In genomic region chr3:52046914-52047239, GRCh38 we compare ENCODE assay signal across 12 cellular contexts. TPM values are rescaled to one million over a fixed set of nuclear protein-coding genes. Genes with fewer than 3 reads are reported as not detected.
DNase-seq lines count a peak whose midpoint lies in the region; ATAC-seq and TF ChIP-seq lines count a peak whose summit lies in the region.
"Had no signal": no experiment of that assay in that cellular context is flagged by ENCODE, and none has a peak within 500 bp of the region (broad histone marks: within the 10 kb centered on the region; RNA-seq: fewer than 3 reads in every experiment).

No MANE protein-coding gene starts in this region.

- no peaks in the 10 kb centered on the region for H3K9me3 ChIP-seq in BLaER1
- H3K9me3 ChIP-seq in SK-N-MC (ENCODE audit: low read depth, low read length) = no peaks in the 10 kb centered on the region
- H3K9me3 ChIP-seq in esophagus squamous epithelium = no peaks in the 10 kb centered on the region
- no peaks in the 10 kb centered on the region for H3K9me3 ChIP-seq in psoas muscle
- H3K9me3 ChIP-seq: pancreas had no signal

- H3K4me1 ChIP-seq in BLaER1 = peaks cover 79% of the 10 kb centered on the region
- peaks cover 57 to 88% (median 67%) of the 10 kb centered on the region in 3 donors for H3K4me1 ChIP-seq in esophagus squamous epithelium
- peaks cover 32% of the 10 kb centered on the region for H3K4me1 ChIP-seq in psoas muscle
- H3K4me1 ChIP-seq: pancreas had no signal

- TF ChIP-seq POLR2A in esophagus squamous epithelium (IDR thresholded peaks at IDR 0.05) = no peak

- H3K36me3 ChIP-seq in BLaER1 (peaks cover 44% of the 10 kb centered on the region), SK-N-MC (ENCODE audit: insufficient read depth, low read length) (peaks cover 12% of the 10 kb centered on the region; the same call in 1 of the 2 replicates), esophagus squamous epithelium (peaks cover 27 to 40% (median 35%) of the 10 kb centered on the region in 3 donors), psoas muscle (ENCODE audit: insufficient read depth in 1 of 2, low read depth in 1 of 2) (peaks cover 3 to 35% of the 10 kb centered on the region in 2 donors)

- TF ChIP-seq CTCF in esophagus squamous epithelium (IDR thresholded peaks at IDR 0.05) (no peak), psoas muscle (IDR thresholded peaks at IDR 0.05) (no peak)

- peaks cover 39% of the 10 kb centered on the region for H4K20me1 ChIP-seq in BLaER1

- 0 out of 2 replicates have a peak overlapping the region, but pooled peaks have one; percentile 11 for H3K9ac ChIP-seq in BLaER1
- H3K9ac ChIP-seq in SK-N-MC (ENCODE audit: insufficient read length) = peak overlapping the region; percentile 37

- DNase-seq in SK-N-MC (ENCODE audit: low read depth, low spot score) = no peak
- no peak for DNase-seq in esophagus squamous epithelium (lab: John Stamatoyannopoulos, UW)
- DNase-seq in psoas muscle = no peak
- DNase-seq in SHP77 treated with DMSO at 0.1 percent for 48 hours (lab: John Stamatoyannopoulos, UW) = no peak
- DNase-seq in G401 (ENCODE audit: low spot score) = no peak
- DNase-seq in NCI-H1436 (lab: John Stamatoyannopoulos, UW) = no peak
- DNase-seq: activated CD8-positive, alpha-beta memory T cell treated with anti-CD3 and anti-CD28 coated beads, Interleukin-2, amount 10 ng/mL, durations not matched to agents 7 days and 5 days; Karpas-422; NCI-H446 had no signal

- H3K4me2 ChIP-seq in BLaER1 = 0 out of 2 replicates have a peak overlapping the region, but pooled peaks have one; percentile 19

- H3K4me3 ChIP-seq in BLaER1 (no peak overlapping the region), SK-N-MC (peak overlapping the region; percentile 22; the same call in 1 of the 2 replicates), esophagus squamous epithelium (no peak overlapping the region), psoas muscle (no peak overlapping the region)
- H3K4me3 ChIP-seq: pancreas had no signal

- intact Hi-C loops in esophagus squamous epithelium (cut with DNase I) = no loop called here
- intact Hi-C loops in psoas muscle (cut with DNase I) = no loop called here

- ATAC-seq in psoas muscle = peak in 3 of 4 donors; percentile 4 to 18 (median 8)
- no peak for ATAC-seq in HG02852 (IDR thresholded peaks at IDR 0.05; ENCODE audit: unreplicated experiment)
- ATAC-seq: activated CD8-positive, alpha-beta memory T cell treated with anti-CD3 and anti-CD28 coated beads, Interleukin-2, amount 10 ng/mL, durations not matched to agents 7 days and 5 days had no signal

- in situ Hi-C loops in G401 (cut with HindIII; ENCODE audit: low sequenced_read_pairs) = loop anchor here (5.0 kb wide), 1 partner anchor 100 kb away; no protein-coding TSS in a partner anchor

- H3K27me3 ChIP-seq in BLaER1 (no peaks in the 10 kb centered on the region), esophagus squamous epithelium (no peaks in the 10 kb centered on the region), psoas muscle (ENCODE audit: insufficient read depth in 3 of 3, low read length in 2 of 3) (no peaks in the 10 kb centered on the region)
- H3K27me3 ChIP-seq: pancreas had no signal

- H3K27ac ChIP-seq in BLaER1 = peak overlapping the region; percentile 60; the same call in 1 of the 2 replicates
- peak overlapping the region; percentile 85 for H3K27ac ChIP-seq in SK-N-MC
- peak overlapping the region; percentile 92 to 98 (median 96) for H3K27ac ChIP-seq in esophagus squamous epithelium
- peak overlapping the region; percentile 60 for H3K27ac ChIP-seq in psoas muscle
- H3K27ac ChIP-seq: pancreas had no signal

- WGBS in esophagus squamous epithelium, 2 donors = 25 to 41% methylated on average over 6 of the region's 7 CpGs
- 77 to 88% (median 78%) methylated on average over 7 of the region's 7 CpGs for WGBS in psoas muscle, 3 donors

RNA-seq across cellular contexts. Expression of gene DUSP7, which starts 9.5 kb away (rescaled TPM):
- total RNA-seq in esophagus squamous epithelium (100 to 1,000 TPM in 1 of 4 donors, 10 to 100 TPM in 3; 49.3 to 105 (median 62.1) TPM), psoas muscle (10 to 100 TPM in 3 of 4 donors, 1 to 10 TPM in 1; 9.7 to 31.9 (median 17.1) TPM)
- 10 to 100 TPM in 2 of 3 donors, 1 to 10 TPM in 1; 7.4 to 27.6 (median 15.7) TPM for polyA plus RNA-seq in psoas muscle
- total RNA-seq in G401 (2014; rRNA removed; shearing (Covaris generic)) = 14.6 and 16.8 TPM in 2 replicates

RNA-seq across cellular contexts. Expression of gene RPL29, which starts 51.2 kb away (rescaled TPM):
- total RNA-seq in esophagus squamous epithelium (1,000 to 10,000 TPM; 1,191 to 2,826 (median 1,725) TPM), psoas muscle (1,000 to 10,000 TPM; 1,113 to 1,294 (median 1,226) TPM)
- 1,000 to 10,000 TPM; 2,395 to 2,767 (median 2,598) TPM for polyA plus RNA-seq in psoas muscle
- 2,209 and 2,228 TPM in 2 replicates for total RNA-seq in G401 (2014; rRNA removed; shearing (Covaris generic))
